In genomic region chr6:159788276-159788675, GRCh38 we compare ENCODE assay signal across 9 cellular contexts. TPM values are rescaled to one million over a fixed set of nuclear protein-coding genes. Genes with fewer than 3 reads are reported as not detected.
DNase-seq lines count a peak whose midpoint lies in the region; ATAC-seq, FAIRE-seq and TF ChIP-seq lines count a peak whose summit lies in the region.
"Had no signal": no experiment of that assay in that cellular context is flagged by ENCODE, and none has a peak within 500 bp of the region (broad histone marks: within the 10 kb centered on the region; RNA-seq: fewer than 3 reads in every experiment).

No MANE protein-coding gene starts in this region.

- H2BK15ac ChIP-seq in IMR-90 (ENCODE audit: low read depth, low read length) = no peak overlapping the region

- TF ChIP-seq CTCF in IMR-90 (conservative IDR thresholded peaks at IDR 0.05; ENCODE audit: low read depth, low read length) = no peak
- TF ChIP-seq CTCF in hepatocyte (IDR thresholded peaks at IDR 0.05; ENCODE audit: poor library complexity) = no peak

- H3K79me2 ChIP-seq in hepatocyte = peaks cover 82% of the 10 kb centered on the region

- no peak for TF ChIP-seq POLR2A in IMR-90 (IDR thresholded peaks at IDR 0.05; ENCODE audit: low read depth, low read length)

- no peak overlapping the region for H4K5ac ChIP-seq in IMR-90 (ENCODE audit: low read depth, low read length)

- H3K27me3 ChIP-seq in IMR-90 (ENCODE audit: control insufficient read depth, insufficient read depth, low read length) (no peaks in the 10 kb centered on the region), hepatocyte (no peaks in the 10 kb centered on the region)

- no peaks in the 10 kb centered on the region for H3K27me3 Mint-ChIP-seq in activated T-cell treated with anti-CD3 and anti-CD28 coated beads, Interleukin-2, amount 50 U/mL, for 72 hours (ENCODE audit: low read depth)
- H3K27me3 Mint-ChIP-seq in stimulated activated memory B cell treated with anti-CD40 and anti-IgM and Interleukin-4, amounts not matched to agents 10 μg/mL and 1 μg/mL and 100 μg/mL, for 72 hours = no peaks in the 10 kb centered on the region

- no CpG with 5 or more reads among the region's 15 CpGs for WGBS in IMR-90 (ENCODE audit: extremely low coverage in 2 of 2, insufficient read length in 1 of 2), 2 experiments
- WGBS in hepatocyte (ENCODE audit: low lambda C conversion rate, missing lambda C conversion rate) = 35% methylated on average over 15 of the region's 15 CpGs

- H2AK9ac ChIP-seq in IMR-90 (replicated peaks; ENCODE audit: low read depth, low read length, poor library complexity) = no peak overlapping the region

- intact Hi-C loops in IMR-90 (cut with micrococcal nuclease) = loop anchor here (1.0 to 2.0 kb wide), 2 partner anchors 26 to 153 kb away; partner anchors contain the start of gene ACAT2

- H3K9me3 ChIP-seq in IMR-90 (ENCODE audit: control insufficient read depth, insufficient read depth, low read length) = no peaks in the 10 kb centered on the region
- no peaks in the 10 kb centered on the region for H3K9me3 ChIP-seq in hepatocyte (ENCODE audit: low read depth)

- H3K27ac Mint-ChIP-seq in activated T-cell treated with anti-CD3 and anti-CD28 coated beads, Interleukin-2, amount 50 U/mL, for 72 hours = peak overlapping the region; percentile 97
- H3K27ac Mint-ChIP-seq in stimulated activated memory B cell treated with anti-CD40 and anti-IgM and Interleukin-4, amounts not matched to agents 10 μg/mL and 1 μg/mL and 100 μg/mL, for 72 hours = peak overlapping the region; percentile 80

- H3K36me3 ChIP-seq in IMR-90 (ENCODE audit: control insufficient read depth, insufficient read depth, low read length) = peaks cover 15% of the 10 kb centered on the region
- no peaks in the 10 kb centered on the region for H3K36me3 ChIP-seq in hepatocyte (replicated peaks; ENCODE audit: insufficient read depth, low read depth)

- peaks cover 11 to 40% of the 10 kb centered on the region in 2 donors for H3K36me3 Mint-ChIP-seq in activated T-cell treated with anti-CD3 and anti-CD28 coated beads, Interleukin-2, amount 50 U/mL, for 72 hours (ENCODE audit: insufficient read depth in 2 of 2)
- peaks cover 41% of the 10 kb centered on the region for H3K36me3 Mint-ChIP-seq in stimulated activated memory B cell treated with anti-CD40 and anti-IgM and Interleukin-4, amounts not matched to agents 10 μg/mL and 1 μg/mL and 100 μg/mL, for 72 hours

- no peaks in the 10 kb centered on the region for H3K9me3 Mint-ChIP-seq in activated T-cell treated with anti-CD3 and anti-CD28 coated beads, Interleukin-2, amount 50 U/mL, for 72 hours
- H3K9me3 Mint-ChIP-seq in stimulated activated memory B cell treated with anti-CD40 and anti-IgM and Interleukin-4, amounts not matched to agents 10 μg/mL and 1 μg/mL and 100 μg/mL, for 72 hours = no peaks in the 10 kb centered on the region

- TSS peak; percentile 28 for BruUV-seq in IMR-90 (replicated peaks; lab: Mats Ljungman, UMichigan)

- H3K4me2 ChIP-seq in IMR-90 (ENCODE audit: low read depth, low read length) (peak overlapping the region; percentile 85), hepatocyte (peak overlapping the region; percentile 92)

- H2AK5ac ChIP-seq in IMR-90 (ENCODE audit: low read depth, low read length) = no peak overlapping the region

- dilution Hi-C loops in IMR-90 (cut with HindIII; ENCODE audit: low sequenced_read_pairs, unreplicated experiment) = no loop called here

- H3K9me2 ChIP-seq in hepatocyte (replicated peaks; ENCODE audit: insufficient read depth) = no peaks in the 10 kb centered on the region

- no peak for FAIRE-seq in RCC 7860 (lab: Jason Lieb, UNC)

- peaks cover 15 to 38% of the 10 kb centered on the region in 2 experiments for H3K79me1 ChIP-seq in IMR-90 (ENCODE audit: low read depth in 1 of 2, low read length in 2 of 2)

- peak overlapping the region; percentile 96 to 100 for H3K4me3 Mint-ChIP-seq in activated T-cell treated with anti-CD3 and anti-CD28 coated beads, Interleukin-2, amount 50 U/mL, for 72 hours
- peak overlapping the region; percentile 94 for H3K4me3 Mint-ChIP-seq in stimulated activated memory B cell treated with anti-CD40 and anti-IgM and Interleukin-4, amounts not matched to agents 10 μg/mL and 1 μg/mL and 100 μg/mL, for 72 hours

- H2AFZ ChIP-seq in IMR-90 (replicated peaks; ENCODE audit: low read length, poor library complexity) (no peak overlapping the region), hepatocyte (no peak overlapping the region)

- H3K4me3 ChIP-seq in IMR-90 (ENCODE audit: insufficient read depth, low read depth, low read length) (peak overlapping the region; percentile 89), hepatocyte (peak overlapping the region; percentile 35)

- DNase-seq in IMR-90 = no peak
- peak in 1 of 2 donors; percentile 33 for DNase-seq in activated T-cell treated with anti-CD3 and anti-CD28 coated beads, Interleukin-2, amount 50 U/mL, for 72 hours
- no peak for DNase-seq in hepatocyte (ENCODE audit: low spot score)
- DNase-seq in RCC 7860 (ENCODE audit: low spot score) = no peak
- no peak for DNase-seq in NCI-H510A (lab: John Stamatoyannopoulos, UW)
- no peak for DNase-seq in kidney glomerular epithelial cell (lab: John Stamatoyannopoulos, UW)

- no peaks in the 10 kb centered on the region for H3K9me1 ChIP-seq in IMR-90 (ENCODE audit: insufficient read depth, low read length)

- H3K18ac ChIP-seq in IMR-90 (ENCODE audit: low read depth, low read length) = no peak overlapping the region

- H3K14ac ChIP-seq in IMR-90 (replicated peaks; ENCODE audit: low read depth, low read length) = 0 out of 2 replicates have a peak overlapping the region, but pooled peaks have one; percentile 3

- in situ Hi-C loops in IMR-90 (cut with MboI; ENCODE audit: low sequenced_read_pairs) = no loop called here

- no peak for TF ChIP-seq RAD21 in IMR-90 (IDR thresholded peaks at IDR 0.05; ENCODE audit: low read length)

- H3K56ac ChIP-seq in IMR-90 (ENCODE audit: extremely low read depth, insufficient read depth, low read length) = no peak overlapping the region

- H3K27ac ChIP-seq in IMR-90 (ENCODE audit: insufficient read depth, low read length) = peak overlapping the region; percentile 7; the same call in 1 of the 2 replicates
- peak overlapping the region; percentile 76 for H3K27ac ChIP-seq in hepatocyte

- H3K23ac ChIP-seq in IMR-90 (ENCODE audit: low read depth, low read length) = no peak overlapping the region

- H3K4me1 ChIP-seq in IMR-90 (ENCODE audit: control insufficient read depth, insufficient read depth, low read length) (peaks cover 4% of the 10 kb centered on the region), hepatocyte (ENCODE audit: insufficient read depth) (peaks cover 30% of the 10 kb centered on the region)

- CTCF ChIA-PET in IMR-90 (lab: Yijun Ruan, JAX) = interaction anchor here (0.5 to 0.6 kb wide), 2 partner anchors 15 to 653 kb away, joined by 4 to 5 read pairs; no protein-coding TSS in a partner anchor

- H2BK120ac ChIP-seq in IMR-90 (ENCODE audit: low read depth, low read length) = no peak overlapping the region

- H3K9ac ChIP-seq in IMR-90 (ENCODE audit: low read depth, low read length) = peak overlapping the region; percentile 90

- H3K4me1 Mint-ChIP-seq in activated T-cell treated with anti-CD3 and anti-CD28 coated beads, Interleukin-2, amount 50 U/mL, for 72 hours (ENCODE audit: low read depth) = peaks cover 71% of the 10 kb centered on the region
- H3K4me1 Mint-ChIP-seq in stimulated activated memory B cell treated with anti-CD40 and anti-IgM and Interleukin-4, amounts not matched to agents 10 μg/mL and 1 μg/mL and 100 μg/mL, for 72 hours = peaks cover 51% of the 10 kb centered on the region

- no peak overlapping the region for H4K8ac ChIP-seq in IMR-90 (ENCODE audit: low read depth in 2 of 2, low read length in 2 of 2)

- POLR2A ChIA-PET in IMR-90 (lab: Charles Lee; ENCODE audit: unreplicated experiment) = no interaction called here

- H3K4ac ChIP-seq in IMR-90 (ENCODE audit: low read depth, low read length) = no peak overlapping the region

- H2BK5ac ChIP-seq in IMR-90 (ENCODE audit: low read depth, low read length, poor library complexity, severe bottlenecking) = no peak overlapping the region

- ATAC-seq in IMR-90 (ENCODE audit: low read depth) (no peak), HG03045 (IDR thresholded peaks at IDR 0.05; ENCODE audit: unreplicated experiment) (no peak)
- ATAC-seq in activated T-cell treated with anti-CD3 and anti-CD28 coated beads, Interleukin-2, amount 50 U/mL, for 72 hours (replicated peaks in 1 of 2) = no peak
- no peak for ATAC-seq in stimulated activated memory B cell treated with anti-CD40 and anti-IgM and Interleukin-4, amounts not matched to agents 10 μg/mL and 1 μg/mL and 100 μg/mL, for 72 hours

- H4K91ac ChIP-seq in IMR-90 (ENCODE audit: insufficient read depth, low read depth, low read length) = no peak overlapping the region

- H4K20me1 ChIP-seq in IMR-90 (ENCODE audit: insufficient read depth, low read length) (peaks cover 16% of the 10 kb centered on the region), hepatocyte (ENCODE audit: insufficient read depth, poor library complexity, severe bottlenecking) (peaks cover 19% of the 10 kb centered on the region)

- H2BK20ac ChIP-seq in IMR-90 (ENCODE audit: low read depth, low read length) = no peak overlapping the region

RNA-seq across cellular contexts. Expression of gene TCP1, which starts 1.1 kb away (rescaled TPM):
- 576 and 610 TPM in 2 replicates for total RNA-seq in IMR-90 (2012; rRNA removed)
- 119 and 123 TPM in 2 replicates for polyA plus RNA-seq in IMR-90 (2012; rRNA removed)
- polyA plus RNA-seq in IMR-90 (2012; cell fraction: cytosol; rRNA removed) = 89.7 and 201 TPM in 2 replicates
- 136 and 202 TPM in 2 replicates for polyA plus RNA-seq in IMR-90 (2012; cell fraction: nucleus; rRNA removed; ENCODE audit: low replicate concordance)
- 100 to 1,000 TPM; 267 to 291 TPM for total RNA-seq in activated T-cell treated with anti-CD3 and anti-CD28 coated beads, Interleukin-2, amount 50 U/mL, for 72 hours
- 156 and 166 TPM in 2 replicates for total RNA-seq in hepatocyte
- polyA plus RNA-seq in hepatocyte = 130 and 133 TPM in 2 replicates

RNA-seq across cellular contexts. Expression of gene MRPL18, which starts 2.0 kb away (rescaled TPM):
- total RNA-seq in IMR-90 (2012; rRNA removed) (53.4 and 70.5 TPM in 2 replicates), hepatocyte (93.5 and 96.4 TPM in 2 replicates)
- polyA plus RNA-seq in IMR-90 (2012; rRNA removed) (56.8 and 64.1 TPM in 2 replicates), hepatocyte (84.8 and 90.5 TPM in 2 replicates)
- 30.1 and 53.9 TPM in 2 replicates for polyA plus RNA-seq in IMR-90 (2012; cell fraction: cytosol; rRNA removed)
- polyA plus RNA-seq in IMR-90 (2012; cell fraction: nucleus; rRNA removed; ENCODE audit: low replicate concordance) = 6.7 and 21.0 TPM in 2 replicates
- 10 to 100 TPM; 58.5 to 60.5 TPM for total RNA-seq in activated T-cell treated with anti-CD3 and anti-CD28 coated beads, Interleukin-2, amount 50 U/mL, for 72 hours

RNA-seq across cellular contexts. Expression of gene PNLDC1, which starts 11.8 kb away (rescaled TPM):
- total RNA-seq in IMR-90 (2012; rRNA removed) (not detected in 2 replicates), hepatocyte (not detected in 2 replicates)
- polyA plus RNA-seq in IMR-90 (2012; rRNA removed) (not detected in 2 replicates), hepatocyte (0.11 TPM in 1 of 2 replicates, not detected in the other)
- not detected in 2 replicates for polyA plus RNA-seq in IMR-90 (2012; cell fraction: cytosol; rRNA removed)
- polyA plus RNA-seq in IMR-90 (2012; cell fraction: nucleus; rRNA removed; ENCODE audit: low replicate concordance) = not detected in 2 replicates
- total RNA-seq in activated T-cell treated with anti-CD3 and anti-CD28 coated beads, Interleukin-2, amount 50 U/mL, for 72 hours = under 1 TPM; 0.37 to 0.62 TPM
- total RNA-seq: RPMI7951 had no signal

RNA-seq across cellular contexts. Expression of gene ACAT2, which starts 26.4 kb away (rescaled TPM):
- total RNA-seq in IMR-90 (2012; rRNA removed) (45.2 and 50.3 TPM in 2 replicates), hepatocyte (58.0 and 67.0 TPM in 2 replicates)
- polyA plus RNA-seq in IMR-90 (2012; rRNA removed) (29.2 and 30.5 TPM in 2 replicates), hepatocyte (90.7 and 98.6 TPM in 2 replicates)
- polyA plus RNA-seq in IMR-90 (2012; cell fraction: cytosol; rRNA removed) = 8.8 and 15.7 TPM in 2 replicates
- polyA plus RNA-seq in IMR-90 (2012; cell fraction: nucleus; rRNA removed; ENCODE audit: low replicate concordance) = 4.2 and 15.3 TPM in 2 replicates
- total RNA-seq in activated T-cell treated with anti-CD3 and anti-CD28 coated beads, Interleukin-2, amount 50 U/mL, for 72 hours = 10 to 100 TPM; 44.3 to 53.1 TPM
